11 cellular contexts compared by ENCODE assay signal in the genomic region with DNA sequence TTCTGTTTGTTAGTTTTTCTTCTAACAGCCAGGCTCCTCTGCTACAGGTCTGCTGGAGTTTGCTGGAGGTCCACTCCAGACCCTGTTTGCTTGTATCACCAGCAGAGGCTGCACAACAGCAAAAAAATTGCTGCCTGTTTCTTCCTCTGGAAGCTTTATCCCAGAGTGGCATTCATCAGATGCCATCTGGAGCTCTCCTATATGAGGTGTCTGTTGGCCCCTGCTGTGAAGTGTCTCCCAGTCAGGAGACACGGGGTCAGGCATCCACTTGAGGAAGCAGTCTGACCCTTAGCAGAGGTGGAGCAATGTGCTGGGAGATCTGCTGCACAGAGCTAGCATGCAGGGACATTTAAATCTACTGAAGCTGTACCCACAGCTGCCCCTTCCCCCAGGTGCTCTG. TPM values are rescaled to one million over a fixed set of nuclear protein-coding genes. Genes with fewer than 3 reads are reported as not detected.
A peak's percentile ranks its signal among the peaks of the same experiment; 100 is the strongest.
DNase-seq lines count a peak whose midpoint lies in the region; ATAC-seq and TF ChIP-seq lines count a peak whose summit lies in the region.
"Had no signal": no experiment of that assay in that cellular context is flagged by ENCODE, and none has a peak within 500 bp of the region (broad histone marks: within the 10 kb centered on the region; RNA-seq: fewer than 3 reads in every experiment).

No MANE protein-coding gene starts in this region.

- H2AFZ ChIP-seq in OCI-LY1 (ENCODE audit: low read length): peak overlapping the region; percentile 63; the same call in 1 of the 2 replicates
- H2AFZ ChIP-seq in hepatocyte: no peak overlapping the region

- no peaks in the 10 kb centered on the region for H3F3A ChIP-seq in OCI-LY1 (ENCODE audit: insufficient read depth, low read length)

- H3K27me3 ChIP-seq in AG04450 (ENCODE audit: control insufficient read depth, insufficient read depth, low read length) (no peaks in the 10 kb centered on the region), OCI-LY1 (ENCODE audit: insufficient read depth, low read length) (no peaks in the 10 kb centered on the region), hepatocyte (no peaks in the 10 kb centered on the region)
- H3K27me3 ChIP-seq: ovary had no signal

- H3K4me3 ChIP-seq in AG04450 (ENCODE audit: low read depth, low read length): no peak overlapping the region
- peak overlapping the region; percentile 35 for H3K4me3 ChIP-seq in OCI-LY1 (ENCODE audit: low read depth, low read length, poor library complexity, severe bottlenecking)
- H3K4me3 ChIP-seq in hepatocyte: no peak overlapping the region
- H3K4me3 ChIP-seq: ovary had no signal

- H3K79me2 ChIP-seq in OCI-LY1 (ENCODE audit: insufficient read depth, low read length) (no peaks in the 10 kb centered on the region), hepatocyte (no peaks in the 10 kb centered on the region)

- TF ChIP-seq CTCF in AG04450 (IDR thresholded peaks at IDR 0.05; ENCODE audit: low read depth, low read length): peak; percentile 23; the same call in 1 of the 2 replicates
- TF ChIP-seq CTCF in OCI-LY1 (IDR thresholded peaks at IDR 0.05; ENCODE audit: low read length): peak; percentile 28; the same call in 1 of the 2 replicates
- TF ChIP-seq CTCF in hepatocyte (IDR thresholded peaks at IDR 0.05; ENCODE audit: poor library complexity): no peak

- H3K9me3 ChIP-seq in AG04450 (ENCODE audit: control insufficient read depth, insufficient read depth, low read length): no peaks in the 10 kb centered on the region
- 0 out of 2 replicates have a peak, but pooled peaks cover 6% of the 10 kb centered on the region for H3K9me3 ChIP-seq in OCI-LY1 (ENCODE audit: low read length)
- H3K9me3 ChIP-seq in hepatocyte (ENCODE audit: low read depth): no peaks in the 10 kb centered on the region
- H3K9me3 ChIP-seq: ovary had no signal

- H4K20me1 ChIP-seq in OCI-LY1 (ENCODE audit: insufficient read depth, low read length) (no peaks in the 10 kb centered on the region), hepatocyte (ENCODE audit: insufficient read depth, poor library complexity, severe bottlenecking) (no peaks in the 10 kb centered on the region)

- CTCF ChIA-PET in AG04450 (lab: Charles Lee): interaction anchor here (1.5 to 12.2 kb wide), 3 partner anchors 59 to 170 kb away, joined by 3 to 454 read pairs (median 3); no protein-coding TSS in a partner anchor

- POLR2A ChIA-PET in AG04450 (lab: Yijun Ruan, JAX): interaction anchor here (0.7 to 3.0 kb wide), 3 partner anchors 27 to 97 kb away, joined by 3 to 17 read pairs (median 3); partner anchors contain the start of gene CROT

- no peak for ATAC-seq in HG02678 (IDR thresholded peaks at IDR 0.05; ENCODE audit: unreplicated experiment)
- ATAC-seq: Right ventricle myocardium inferior had no signal

- H3K9ac ChIP-seq in OCI-LY1 (ENCODE audit: low read length): peak overlapping the region; percentile 5; the same call in 1 of the 2 replicates

- H3K36me3 ChIP-seq in OCI-LY1 (ENCODE audit: insufficient read depth, low read length): no peaks in the 10 kb centered on the region
- no peaks in the 10 kb centered on the region for H3K36me3 ChIP-seq in hepatocyte (replicated peaks; ENCODE audit: insufficient read depth, low read depth)
- H3K36me3 ChIP-seq: ovary had no signal

- WGBS in hepatocyte (ENCODE audit: low lambda C conversion rate, missing lambda C conversion rate): 50% methylated on average over 1 of the region's 1 CpG

- H3K27ac ChIP-seq in AG04450 (ENCODE audit: low read depth, low read length) (peak overlapping the region; percentile 47), OCI-LY1 (ENCODE audit: low read depth, low read length, poor library complexity, severe bottlenecking) (no peak overlapping the region), hepatocyte (no peak overlapping the region)
- H3K27ac ChIP-seq: ovary had no signal

- DNase-seq in AG04450 (ENCODE audit: low read depth, low spot score) (no peak), H4 (ENCODE audit: low spot score) (peak; percentile 43), hepatocyte (ENCODE audit: low spot score) (no peak), NCI-H2196 (lab: John Stamatoyannopoulos, UW; ENCODE audit: unreplicated experiment) (no peak), Kasumi-1 (lab: John Stamatoyannopoulos, UW) (no peak), AG20443 (ENCODE audit: low spot score) (no peak)
- DNase-seq: caudate nucleus, ovary had no signal

- H3K4me2 ChIP-seq in OCI-LY1 (ENCODE audit: low read length): peak overlapping the region; percentile 46
- H3K4me2 ChIP-seq in hepatocyte: peak overlapping the region; percentile 20

- peaks cover 12% of the 10 kb centered on the region for H3K4me1 ChIP-seq in OCI-LY1 (ENCODE audit: insufficient read depth, low read length, severe bottlenecking)
- H3K4me1 ChIP-seq in hepatocyte (ENCODE audit: insufficient read depth): peaks cover 5% of the 10 kb centered on the region

- no peaks in the 10 kb centered on the region for H3K9me2 ChIP-seq in OCI-LY1 (ENCODE audit: low read depth, low read length)
- H3K9me2 ChIP-seq in hepatocyte (replicated peaks; ENCODE audit: insufficient read depth): no peaks in the 10 kb centered on the region

RNA-seq across cellular contexts. Expression of gene CROT, which starts 26.7 kb away (rescaled TPM):
- 32.3 and 48.3 TPM in 2 replicates for polyA plus RNA-seq in AG04450 (2011; rRNA removed)
- 13.0 and 27.1 TPM in 2 replicates for polyA minus RNA-seq in AG04450 (2011; rRNA and poly(A)+ RNA removed)
- total RNA-seq in H4 (2014; rRNA removed; shearing (Covaris generic)): 14.5 and 30.0 TPM in 2 replicates
- total RNA-seq in hepatocyte: 50.7 and 57.4 TPM in 2 replicates
- 25.7 and 29.2 TPM in 2 replicates for polyA plus RNA-seq in hepatocyte
